Comparison of ENCODE assay signal across 11 cellular contexts in the genomic region with DNA sequence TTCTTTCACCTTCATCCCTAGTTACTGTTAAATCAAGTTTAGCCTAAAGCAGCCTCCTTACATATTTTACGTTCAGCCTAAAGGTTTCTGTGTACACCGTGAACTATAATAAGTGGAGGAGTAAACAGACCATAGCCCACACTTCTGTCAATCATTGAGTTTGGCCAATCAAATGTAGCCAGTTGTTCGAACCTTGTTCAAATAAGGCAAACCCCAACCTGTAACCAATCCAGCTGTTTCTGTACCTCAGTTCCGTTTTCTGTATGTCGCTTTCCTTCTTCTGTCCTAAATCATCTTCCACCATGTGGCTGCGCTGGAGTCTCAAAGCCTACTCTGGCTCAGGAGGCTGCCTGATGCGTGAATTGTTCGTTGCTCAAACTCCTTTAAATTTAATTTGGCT. TPM values are rescaled to one million over a fixed set of nuclear protein-coding genes. Genes with fewer than 3 reads are reported as not detected.
DNase-seq lines count a peak whose midpoint lies in the region; ATAC-seq, FAIRE-seq and TF ChIP-seq lines count a peak whose summit lies in the region.
"Had no signal": no experiment of that assay in that cellular context is flagged by ENCODE, and none has a peak within 500 bp of the region (broad histone marks: within the 10 kb centered on the region; RNA-seq: fewer than 3 reads in every experiment).

No MANE protein-coding gene starts in this region.

- H2AFZ ChIP-seq in astrocyte (ENCODE audit: low read depth, low read length) = no peak overlapping the region

- H4K20me1 ChIP-seq in astrocyte (ENCODE audit: insufficient read depth, low read length) = peaks cover 18% of the 10 kb centered on the region

- peaks cover 32% of the 10 kb centered on the region for H3K79me2 ChIP-seq in astrocyte (ENCODE audit: insufficient read depth, low read length)

- H3K4me1 Mint-ChIP-seq in CD8-positive, alpha-beta memory T cell = peaks cover 35 to 73% (median 69%) of the 10 kb centered on the region in 3 donors
- H3K4me1 Mint-ChIP-seq in HFFc6 (ENCODE audit: low read depth) (peaks cover 28% of the 10 kb centered on the region), astrocyte (ENCODE audit: low read depth, unreplicated experiment) (peaks cover 3% of the 10 kb centered on the region)
- peaks cover 33 to 53% of the 10 kb centered on the region in 2 donors for H3K4me1 Mint-ChIP-seq in natural killer cell treated with Interleukin-12 subunit alpha and Interleukin-12 subunit beta and Interleukin-15 and Interleukin-18, amount 100 ng/mL, for 72 hours (ENCODE audit: low read depth in 2 of 2)

- H3K27me3 ChIP-seq in CD8-positive, alpha-beta memory T cell (ENCODE audit: insufficient read depth, low read length, poor library complexity, severe bottlenecking) = no peaks in the 10 kb centered on the region
- no peaks in the 10 kb centered on the region for H3K27me3 ChIP-seq in astrocyte (ENCODE audit: insufficient read depth, low read length)
- H3K27me3 ChIP-seq: SJCRH30 had no signal

- DNase-seq in CD8-positive, alpha-beta memory T cell = no peak
- DNase-seq in HFFc6 (no peak), astrocyte (ENCODE audit: low read depth) (no peak)
- no peak for DNase-seq in natural killer cell treated with Interleukin-12 subunit alpha and Interleukin-12 subunit beta and Interleukin-15 and Interleukin-18, amount 100 ng/mL, for 72 hours (ENCODE audit: low spot score)
- DNase-seq in stimulated activated CD4-positive, alpha-beta T cell treated with anti-CD3 and anti-CD28 coated beads, Interleukin-12 subunit alpha, Interleukin-12 subunit beta, amount 100 ng/mL, for 4 hours = no peak
- DNase-seq: NCI-H1436 treated with DMSO at 0.1 percent for 48 hours had no signal

- no peak overlapping the region for H3K4me3 ChIP-seq in CD8-positive, alpha-beta memory T cell (ENCODE audit: low read length)
- H3K4me3 ChIP-seq in astrocyte (ENCODE audit: insufficient read depth, low read depth, low read length) = no peak overlapping the region

- peak overlapping the region; percentile 42 to 100 (median 95) for H3K4me3 Mint-ChIP-seq in CD8-positive, alpha-beta memory T cell
- H3K4me3 Mint-ChIP-seq in HFFc6 = peak overlapping the region; percentile 27
- H3K4me3 Mint-ChIP-seq in astrocyte (ENCODE audit: unreplicated experiment) = peak overlapping the region; percentile 94
- H3K4me3 Mint-ChIP-seq in natural killer cell treated with Interleukin-12 subunit alpha and Interleukin-12 subunit beta and Interleukin-15 and Interleukin-18, amount 100 ng/mL, for 72 hours = peak overlapping the region; percentile 86

- peak overlapping the region; percentile 93 for H3K9ac ChIP-seq in astrocyte (ENCODE audit: low read length)

- H3K36me3 Mint-ChIP-seq in CD8-positive, alpha-beta memory T cell = peaks cover 0 to 9% (median 6%) of the 10 kb centered on the region in 3 donors
- H3K36me3 Mint-ChIP-seq in HFFc6 (ENCODE audit: low read depth) (no peaks in the 10 kb centered on the region), astrocyte (ENCODE audit: low read depth, unreplicated experiment) (no peaks in the 10 kb centered on the region)
- no peaks in the 10 kb centered on the region for H3K36me3 Mint-ChIP-seq in natural killer cell treated with Interleukin-12 subunit alpha and Interleukin-12 subunit beta and Interleukin-15 and Interleukin-18, amount 100 ng/mL, for 72 hours

- no peak overlapping the region for H3K27ac ChIP-seq in CD8-positive, alpha-beta memory T cell (ENCODE audit: low read depth, low read length)
- no peak overlapping the region for H3K27ac ChIP-seq in astrocyte (ENCODE audit: low read depth, low read length)

- no peaks in the 10 kb centered on the region for H3K9me3 ChIP-seq in CD8-positive, alpha-beta memory T cell (ENCODE audit: low read length)
- H3K9me3 ChIP-seq in astrocyte (ENCODE audit: insufficient read depth, low read depth, low read length) = no peaks in the 10 kb centered on the region
- H3K9me3 ChIP-seq: SJCRH30 had no signal

- no peaks in the 10 kb centered on the region for H3K27me3 Mint-ChIP-seq in CD8-positive, alpha-beta memory T cell
- peaks cover 3% of the 10 kb centered on the region for H3K27me3 Mint-ChIP-seq in HFFc6 (ENCODE audit: insufficient read depth)
- H3K27me3 Mint-ChIP-seq in astrocyte (ENCODE audit: low read depth, unreplicated experiment) = no peaks in the 10 kb centered on the region
- no peaks in the 10 kb centered on the region for H3K27me3 Mint-ChIP-seq in natural killer cell treated with Interleukin-12 subunit alpha and Interleukin-12 subunit beta and Interleukin-15 and Interleukin-18, amount 100 ng/mL, for 72 hours

- no peaks in the 10 kb centered on the region for H3K9me3 Mint-ChIP-seq in CD8-positive, alpha-beta memory T cell
- H3K9me3 Mint-ChIP-seq in HFFc6 (no peaks in the 10 kb centered on the region), astrocyte (ENCODE audit: unreplicated experiment) (no peaks in the 10 kb centered on the region)
- H3K9me3 Mint-ChIP-seq in natural killer cell treated with Interleukin-12 subunit alpha and Interleukin-12 subunit beta and Interleukin-15 and Interleukin-18, amount 100 ng/mL, for 72 hours = no peaks in the 10 kb centered on the region

- H3K36me3 ChIP-seq in CD8-positive, alpha-beta memory T cell (ENCODE audit: insufficient read depth, low read length) = no peaks in the 10 kb centered on the region
- H3K36me3 ChIP-seq in astrocyte (ENCODE audit: insufficient read depth, low read length) = no peaks in the 10 kb centered on the region
- H3K36me3 ChIP-seq: SJCRH30 had no signal

- POLR2A ChIA-PET in CD8-positive, alpha-beta memory T cell (lab: Charles Lee) = no interaction called here

- no peak for ATAC-seq in natural killer cell treated with Interleukin-12 subunit alpha and Interleukin-12 subunit beta and Interleukin-15 and Interleukin-18, amount 100 ng/mL, for 72 hours
- no peak for ATAC-seq in HG03045 (IDR thresholded peaks at IDR 0.05; ENCODE audit: unreplicated experiment)
- no peak for ATAC-seq in HG02610 (IDR thresholded peaks at IDR 0.05; ENCODE audit: unreplicated experiment)
- ATAC-seq: HCT116 had no signal

- H3K27ac Mint-ChIP-seq in CD8-positive, alpha-beta memory T cell = peak overlapping the region in 7 of 8 donors; percentile 9 to 97 (median 72)
- H3K27ac Mint-ChIP-seq in HFFc6 = no peak overlapping the region
- no peak overlapping the region for H3K27ac Mint-ChIP-seq in astrocyte (ENCODE audit: unreplicated experiment)
- peak overlapping the region; percentile 77 to 84 for H3K27ac Mint-ChIP-seq in natural killer cell treated with Interleukin-12 subunit alpha and Interleukin-12 subunit beta and Interleukin-15 and Interleukin-18, amount 100 ng/mL, for 72 hours

- CTCF ChIA-PET in CD8-positive, alpha-beta memory T cell (lab: Charles Lee) = interaction anchor here (1.1 to 1.6 kb wide), 2 partner anchors 10 to 148 kb away, joined by 3 read pairs; a partner anchor contains a TSS

- TF ChIP-seq CTCF in HFFc6 (IDR thresholded peaks at IDR 0.05) (no peak), astrocyte (IDR thresholded peaks at IDR 0.05; ENCODE audit: insufficient read depth, low read depth, low read length) (no peak)

- no peak for FAIRE-seq in astrocyte (lab: Jason Lieb, UNC)
- FAIRE-seq: colon had no signal

- H3K4me1 ChIP-seq in CD8-positive, alpha-beta memory T cell (ENCODE audit: insufficient read depth, low read length) = peaks cover 24% of the 10 kb centered on the region
- peaks cover 15% of the 10 kb centered on the region for H3K4me1 ChIP-seq in astrocyte (ENCODE audit: insufficient read depth, low read length)
- H3K4me1 ChIP-seq: SJCRH30 had no signal

- peak overlapping the region; percentile 98 for H3K4me2 ChIP-seq in astrocyte (ENCODE audit: low read length)

RNA-seq across cellular contexts. Expression of a gene that starts 1.8 kb away (rescaled TPM):
- total RNA-seq in CD8-positive, alpha-beta memory T cell = 1 to 10 TPM; 7.9 to 8.4 TPM
- 1.5 TPM for polyA plus RNA-seq in CD8-positive, alpha-beta memory T cell
- total RNA-seq in HFFc6 (2021; fragmentation: NEBNext Ultra II Directional; extraction: Animal tissue kit (Norgen Biotek cat#: 25700)) = 10 to 100 TPM; 12.7 to 14.9 (median 13.9) TPM
- 12.8 and 13.6 TPM in 2 replicates for total RNA-seq in astrocyte
- total RNA-seq in natural killer cell treated with Interleukin-12 subunit alpha and Interleukin-12 subunit beta and Interleukin-15 and Interleukin-18, amount 100 ng/mL, for 72 hours = 1 to 10 TPM; 6.9 to 7.8 TPM

Comparison
In these comparisons a context has a peak if more than half of its experiments do, and no peak if none do; other contexts are left out.
1. H3K27ac Mint-ChIP-seq: peak in CD8-positive, alpha-beta memory T cell (7 of 8) and natural killer cell treated with Interleukin-12 subunit alpha and Interleukin-12 subunit beta and Interleukin-15 and Interleukin-18, amount 100 ng/mL, for 72 hours (2 of 2); none in HFFc6 (single experiment) and astrocyte (single experiment).
2. H3K4me3 Mint-ChIP-seq: peak in every context shown above with its lines; median percentile 95 in CD8-positive, alpha-beta memory T cell; 94 in astrocyte; 86 in natural killer cell treated with Interleukin-12 subunit alpha and Interleukin-12 subunit beta and Interleukin-15 and Interleukin-18, amount 100 ng/mL, for 72 hours; 27 in HFFc6.